Comparison of ENCODE assay signal across 16 cellular contexts in genomic region chr7:90461216-90461615, GRCh38. TPM values are rescaled to one million over a fixed set of nuclear protein-coding genes. Genes with fewer than 3 reads are reported as not detected.
DNase-seq lines count a peak whose midpoint lies in the region; ATAC-seq and TF ChIP-seq lines count a peak whose summit lies in the region.
"Had no signal": no experiment of that assay in that cellular context is flagged by ENCODE, and none has a peak within 500 bp of the region (broad histone marks: within the 10 kb centered on the region; RNA-seq: fewer than 3 reads in every experiment).

No MANE protein-coding gene starts in this region.

- H3K9me3 ChIP-seq in GM23248 (ENCODE audit: low read depth), result no peaks in the 10 kb centered on the region
- H3K9me3 ChIP-seq in mammary epithelial cell (replicated peaks; ENCODE audit: insufficient read depth, low read length), result peaks cover 10% of the 10 kb centered on the region
- H3K9me3 ChIP-seq in left lung, result peaks cover 0 to 10% of the 10 kb centered on the region in 2 donors
- H3K9me3 ChIP-seq in colonic mucosa, result no peaks in the 10 kb centered on the region

- CTCF ChIA-PET in mammary epithelial cell (lab: Charles Lee; ENCODE audit: low non-redundant PET) (no interaction called here), HEK293T (lab: Yijun Ruan, JAX) (no interaction called here)

- H3K9ac ChIP-seq in GM23248, result no peak overlapping the region
- no peak overlapping the region for H3K9ac ChIP-seq in mammary epithelial cell (ENCODE audit: insufficient read depth, low read length)
- H3K9ac ChIP-seq in colonic mucosa (ENCODE audit: low read depth in 2 of 2, low read length in 2 of 2), result no peak overlapping the region

- H3K27me3 ChIP-seq in GM23248 (replicated peaks; ENCODE audit: insufficient read depth) (no peaks in the 10 kb centered on the region), mammary epithelial cell (ENCODE audit: insufficient read depth, low read length) (no peaks in the 10 kb centered on the region), left lung (no peaks in the 10 kb centered on the region), colonic mucosa (no peaks in the 10 kb centered on the region), H7 (ENCODE audit: control insufficient read depth, insufficient read depth, low read length) (no peaks in the 10 kb centered on the region)

- H3K36me3 ChIP-seq in GM23248 (ENCODE audit: low read depth), result no peaks in the 10 kb centered on the region
- no peaks in the 10 kb centered on the region for H3K36me3 ChIP-seq in mammary epithelial cell (ENCODE audit: insufficient read depth, low read length)
- no peaks in the 10 kb centered on the region for H3K36me3 ChIP-seq in left lung
- no peaks in the 10 kb centered on the region for H3K36me3 ChIP-seq in colonic mucosa
- H3K36me3 ChIP-seq in H7 (replicated peaks; ENCODE audit: control insufficient read depth, insufficient read depth, low read length), result no peaks in the 10 kb centered on the region

- ATAC-seq in left lung (peak; percentile 68), GM18861 (IDR thresholded peaks at IDR 0.05; ENCODE audit: unreplicated experiment) (no peak)
- ATAC-seq: activated T-cell treated with anti-CD3 and anti-CD28 coated beads, Interleukin-2, amount 50 U/mL, for 4 hours had no signal

- no peaks in the 10 kb centered on the region for H3K79me2 ChIP-seq in GM23248 (ENCODE audit: insufficient read depth)
- no peaks in the 10 kb centered on the region for H3K79me2 ChIP-seq in mammary epithelial cell (ENCODE audit: insufficient read depth, low read length)

- no peaks in the 10 kb centered on the region for H3K9me2 ChIP-seq in GM23248 (ENCODE audit: insufficient read depth)

- no TSS peak for BruUV-seq in mammary epithelial cell (replicated peaks; lab: Mats Ljungman, UMichigan)

- H3K4me3 ChIP-seq in AG10803 (ENCODE audit: low read length) (no peak overlapping the region), GM23248 (no peak overlapping the region), mammary epithelial cell (replicated peaks in 1 of 3; ENCODE audit: insufficient read depth in 1 of 3, low read depth in 2 of 3, low read length in 3 of 3) (no peak overlapping the region), left lung (no peak overlapping the region), colonic mucosa (no peak overlapping the region), H7 (ENCODE audit: insufficient read depth, low read depth, low read length) (no peak overlapping the region)

- no peaks in the 10 kb centered on the region for H4K20me1 ChIP-seq in GM23248 (ENCODE audit: insufficient read depth)
- no peaks in the 10 kb centered on the region for H4K20me1 ChIP-seq in mammary epithelial cell (ENCODE audit: insufficient read depth, low read length)

- TF ChIP-seq CTCF in AG10803 (conservative IDR thresholded peaks at IDR 0.05; ENCODE audit: low read length) (no peak), mammary epithelial cell (conservative IDR thresholded peaks at IDR 0.05 in 1 of 2, IDR thresholded peaks at IDR 0.05 in 1 of 2; ENCODE audit: extremely low read depth in 1 of 2, insufficient read depth in 1 of 2, low read depth in 1 of 2, low read length in 2 of 2) (no peak), left lung (IDR thresholded peaks at IDR 0.05) (no peak), colonic mucosa (IDR thresholded peaks at IDR 0.05) (no peak)

- in situ Hi-C loops in GM23248 (cut with MboI), result loop anchor here (25.0 kb wide), 1 partner anchor 551 kb away; no protein-coding TSS in a partner anchor
- in situ Hi-C loops in mammary epithelial cell (cut with MboI; ENCODE audit: low sequenced_read_pairs in 2 of 2), result loop anchor here in 1 of 2 donors (25.0 kb wide), 1 partner anchor 576 kb away; no protein-coding TSS in a partner anchor

- no peaks in the 10 kb centered on the region for H3F3A ChIP-seq in GM23248 (ENCODE audit: insufficient read depth)

- no peak overlapping the region for H3K4me2 ChIP-seq in GM23248 (ENCODE audit: unreplicated experiment)
- no peak overlapping the region for H3K4me2 ChIP-seq in mammary epithelial cell (ENCODE audit: insufficient read depth, low read depth, low read length)

- dilution Hi-C loops in mammary epithelial cell (cut with HindIII; ENCODE audit: low sequenced_read_pairs), result no loop called here

- H2AFZ ChIP-seq in GM23248 (no peak overlapping the region), mammary epithelial cell (ENCODE audit: low read depth, low read length) (no peak overlapping the region)

- POLR2A ChIA-PET in HEK293T (lab: Yijun Ruan, JAX), result no interaction called here

- intact Hi-C loops in mammary epithelial cell (cut with micrococcal nuclease) (no loop called here), left lung (cut with DNase I) (no loop called here), colonic mucosa (cut with DNase I) (no loop called here)

- H3K27ac ChIP-seq in GM23248 (no peak overlapping the region), mammary epithelial cell (ENCODE audit: insufficient read depth, low read depth, low read length) (no peak overlapping the region), left lung (no peak overlapping the region), colonic mucosa (no peak overlapping the region)

- peak; percentile 37 for DNase-seq in AG10803 (ENCODE audit: low read depth)
- peak; percentile 64 for DNase-seq in GM23248
- DNase-seq in mammary epithelial cell, result peak; percentile 28
- no peak for DNase-seq in left lung
- no peak for DNase-seq in colonic mucosa
- DNase-seq in HEK293T (ENCODE audit: extremely low spot score), result no peak
- no peak for DNase-seq in H7
- DNase-seq: activated T-cell treated with anti-CD3 and anti-CD28 coated beads, Interleukin-2, amount 50 U/mL, for 4 hours; glutamatergic neuron; KBM-7; NCI-H1436 treated with DMSO at 0.1 percent for 48 hours had no signal

- H3K4me1 ChIP-seq in GM23248 (ENCODE audit: insufficient read depth) (no peaks in the 10 kb centered on the region), mammary epithelial cell (ENCODE audit: insufficient read depth, low read length) (no peaks in the 10 kb centered on the region), left lung (no peaks in the 10 kb centered on the region), colonic mucosa (no peaks in the 10 kb centered on the region)

TF ChIP-seq in HEK293T, 16 proteins besides CTCF, POLR2A, EP300 and RAD21:
- TF ChIP-seq SUZ12 (IDR thresholded peaks at IDR 0.05) (no peak), CTBP1 (IDR thresholded peaks at IDR 0.05; ENCODE audit: borderline replicate concordance) (no peak), HDGF (IDR thresholded peaks at IDR 0.05; ENCODE audit: borderline replicate concordance) (no peak), LEF1 (IDR thresholded peaks at IDR 0.05; ENCODE audit: borderline replicate concordance) (no peak), FOXM1 (IDR thresholded peaks at IDR 0.05; ENCODE audit: borderline replicate concordance) (no peak), FOXK2 (IDR thresholded peaks at IDR 0.05) (no peak), ARNT (IDR thresholded peaks at IDR 0.05) (no peak), FOXA1 (IDR thresholded peaks at IDR 0.05) (no peak), ELF4 (IDR thresholded peaks at IDR 0.05) (no peak), BHLHE40 (IDR thresholded peaks at IDR 0.05; ENCODE audit: borderline replicate concordance) (no peak), ZNF384 (IDR thresholded peaks at IDR 0.05) (no peak), NFRKB (IDR thresholded peaks at IDR 0.05) (no peak), L3MBTL2 (conservative IDR thresholded peaks at IDR 0.05) (no peak), PKNOX1 (IDR thresholded peaks at IDR 0.05) (no peak)

RNA-seq across cellular contexts. Expression of gene PTTG1IP2, which starts 8.2 kb away (rescaled TPM):
- total RNA-seq in GM23248 (2014; rRNA removed; shearing (Covaris generic)), result not detected in 2 replicates
- not detected in 2 replicates for polyA plus RNA-seq in GM23248 (2016; fragmentation: Nextera tagmentation; extraction: Ambion mirVana)
- total RNA-seq in mammary epithelial cell, result not detected
- not detected for polyA plus RNA-seq in mammary epithelial cell
- not detected for polyA minus RNA-seq in mammary epithelial cell
- not detected for total RNA-seq in left lung
- total RNA-seq in colonic mucosa, result not detected
- total RNA-seq in H7 (2014; rRNA removed; shearing (Covaris generic)), result 0.90 TPM in 1 of 2 replicates, not detected in the other
- total RNA-seq: activated T-cell treated with anti-CD3 and anti-CD28 coated beads, Interleukin-2, amount 50 U/mL, for 4 hours; cerebellum; NCI-H460; SK-MEL-5; subcutaneous adipose tissue had no signal

RNA-seq across cellular contexts. Expression of gene CLDN12, which starts 58.0 kb away (rescaled TPM):
- 35.6 and 38.3 TPM in 2 replicates for total RNA-seq in GM23248 (2014; rRNA removed; shearing (Covaris generic))
- polyA plus RNA-seq in GM23248 (2016; fragmentation: Nextera tagmentation; extraction: Ambion mirVana) (24.1 and 24.3 TPM in 2 replicates), mammary epithelial cell (65.3 TPM)
- total RNA-seq in mammary epithelial cell (10 to 100 TPM; 45.3 to 68.5 TPM), left lung (10 to 100 TPM; 37.9 to 48.7 TPM), colonic mucosa (10 to 100 TPM; 52.5 to 65.6 TPM)
- 96.7 TPM for polyA minus RNA-seq in mammary epithelial cell
- 31.5 and 38.6 TPM in 2 replicates for total RNA-seq in H7 (2014; rRNA removed; shearing (Covaris generic))

Comparison
In these comparisons a context has a peak if more than half of its experiments do, and no peak if none do; other contexts are left out.
1. DNase-seq: peak in AG10803 (single experiment), GM23248 (single experiment) and mammary epithelial cell (single experiment); none in left lung (0 of 2), colonic mucosa (single experiment), HEK293T (single experiment) and H7 (single experiment).